ENCODE assay signal across 20 cellular contexts in the genomic region with DNA sequence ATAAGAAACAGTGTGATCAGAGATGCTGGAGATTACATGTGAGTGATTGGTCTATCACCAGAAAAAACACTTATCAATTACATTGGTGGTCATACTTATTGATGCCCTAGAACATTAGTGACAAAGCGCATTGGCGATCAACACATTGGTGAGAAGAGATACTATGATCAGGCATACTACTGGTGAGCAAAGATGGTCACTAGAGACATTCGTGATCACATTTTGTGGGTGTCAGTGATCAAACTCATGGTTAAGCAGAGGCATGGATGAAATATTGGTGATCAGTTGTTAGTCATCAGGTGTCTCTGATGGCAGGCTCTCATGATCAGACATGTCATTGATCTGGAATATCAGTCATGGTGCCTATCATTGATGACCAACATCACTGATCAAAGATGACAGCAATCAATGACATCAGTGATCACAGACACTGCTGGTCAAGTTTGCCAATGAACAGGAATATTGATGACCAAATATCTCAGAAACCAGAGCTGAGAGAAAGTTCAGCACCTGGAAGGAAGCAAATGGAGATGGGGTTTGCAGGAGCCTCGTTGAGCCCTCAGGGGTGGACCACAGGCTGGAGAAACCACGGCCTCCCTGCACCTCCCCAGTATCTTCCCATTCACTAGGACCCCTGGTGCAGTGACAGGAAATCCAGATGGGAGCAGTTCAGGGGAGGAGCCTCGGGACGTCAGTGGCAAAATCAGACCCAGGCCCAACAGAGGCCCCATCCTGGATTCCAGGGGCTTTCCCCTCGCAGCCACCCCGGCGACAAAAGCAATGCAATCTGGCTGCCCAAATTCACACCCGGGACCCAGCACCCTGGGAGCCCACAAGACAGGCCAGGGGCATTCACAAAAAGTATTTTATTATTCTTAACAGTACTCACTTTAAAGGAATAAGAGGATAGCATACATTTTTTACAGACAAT. TPM values are rescaled to one million over a fixed set of nuclear protein-coding genes. Genes with fewer than 3 reads are reported as not detected.
A peak's percentile ranks its signal among the peaks of the same experiment; 100 is the strongest.
DNase-seq lines count a peak whose midpoint lies in the region; ATAC-seq, FAIRE-seq and TF ChIP-seq lines count a peak whose summit lies in the region.
"Had no signal": no experiment of that assay in that cellular context is flagged by ENCODE, and none has a peak within 500 bp of the region (broad histone marks: within the 10 kb centered on the region; RNA-seq: fewer than 3 reads in every experiment).

No MANE protein-coding gene starts in this region.

- no peaks in the 10 kb centered on the region for H3K9me2 ChIP-seq in SK-N-SH

- H3K79me2 ChIP-seq in SK-N-SH (ENCODE audit: insufficient read depth) (no peaks in the 10 kb centered on the region; the same call in 1 of the 2 replicates), astrocyte (ENCODE audit: insufficient read depth, low read length) (no peaks in the 10 kb centered on the region)

- H3K9me3 ChIP-seq in SK-N-SH (no peaks in the 10 kb centered on the region), astrocyte (ENCODE audit: insufficient read depth, low read depth, low read length) (no peaks in the 10 kb centered on the region), kidney (ENCODE audit: control insufficient read depth in 1 of 2, low read length in 2 of 2) (no peaks in the 10 kb centered on the region)
- H3K9me3 ChIP-seq: BLaER1 treated with 17β-estradiol and CSF1 and Interleukin-3, amounts not matched to agents 10 nM and 100 nM had no signal

- CTCF ChIA-PET in SK-N-SH (lab: Yijun Ruan, JAX), result interaction anchor here (3.2 to 13.1 kb wide), 2 partner anchors 11 to 53 kb away, joined by 14 to 177 read pairs; no protein-coding TSS in a partner anchor

- H3K9me3 Mint-ChIP-seq in astrocyte (ENCODE audit: unreplicated experiment), result peaks cover 8% of the 10 kb centered on the region
- H3K9me3 Mint-ChIP-seq: GM23338, IgD-negative memory B cell had no signal

- TF ChIP-seq EP300 in SK-N-SH (IDR thresholded peaks at IDR 0.05; ENCODE audit: borderline replicate concordance in 1 of 2, low read depth in 1 of 2, low read length in 1 of 2), result no peak

- H3K27me3 ChIP-seq in SK-N-SH (ENCODE audit: insufficient read depth), result peaks cover 2% of the 10 kb centered on the region
- H3K27me3 ChIP-seq in astrocyte (ENCODE audit: insufficient read depth, low read length), result peaks cover 54% of the 10 kb centered on the region

- intact Hi-C loops in kidney (cut with DNase I), result no loop called here

- H3K27ac Mint-ChIP-seq in astrocyte (ENCODE audit: unreplicated experiment), result no peak overlapping the region
- H3K27ac Mint-ChIP-seq: CD4-positive, CD25-positive, alpha-beta regulatory T cell; GM23338; H9; IgD-negative memory B cell had no signal

- DNase-seq in SK-N-SH (no peak), astrocyte (ENCODE audit: low read depth) (no peak), kidney (peak; percentile 46), mesenteric fat pad (ENCODE audit: low spot score) (no peak), GDM1 (lab: John Stamatoyannopoulos, UW) (no peak)
- DNase-seq: 8988T; AML-193; Calu3; CD4-positive, CD25-positive, alpha-beta regulatory T cell; DMS 273 treated with DMSO at 0.1 percent for 48 hours; H9 had no signal

- H3K27ac ChIP-seq in SK-N-SH (ENCODE audit: low read depth in 2 of 2, low read length in 1 of 2) (peak overlapping the region in 1 of 2 experiments; percentile 40; a peak in 2 of 4 replicates), 22Rv1 (peak overlapping the region; percentile 37), astrocyte (ENCODE audit: low read depth, low read length) (no peak overlapping the region), kidney (ENCODE audit: low read depth in 2 of 2, low read length in 2 of 2) (no peak overlapping the region)
- H3K27ac ChIP-seq: BLaER1 treated with 17β-estradiol and CSF1 and Interleukin-3, amounts not matched to agents 10 nM and 100 nM had no signal

- H3K36me3 ChIP-seq in SK-N-SH (replicated peaks in 1 of 2; ENCODE audit: control insufficient read depth in 1 of 2, insufficient read depth in 2 of 2, low read length in 1 of 2) (peaks cover 0 to 29% of the 10 kb centered on the region in 2 experiments), astrocyte (ENCODE audit: insufficient read depth, low read length) (no peaks in the 10 kb centered on the region), kidney (ENCODE audit: control insufficient read depth in 1 of 2, insufficient read depth in 2 of 2, low read length in 2 of 2) (no peaks in the 10 kb centered on the region)
- H3K36me3 ChIP-seq: BLaER1 treated with 17β-estradiol and CSF1 and Interleukin-3, amounts not matched to agents 10 nM and 100 nM had no signal

- H3K4me1 Mint-ChIP-seq in astrocyte (ENCODE audit: low read depth, unreplicated experiment), result peaks cover 18% of the 10 kb centered on the region

- H3K9ac ChIP-seq in SK-N-SH, result no peak overlapping the region
- H3K9ac ChIP-seq in astrocyte (ENCODE audit: low read length), result no peak overlapping the region
- no peak overlapping the region for H3K9ac ChIP-seq in kidney (ENCODE audit: low read length in 2 of 2)
- H3K9ac ChIP-seq: BLaER1 treated with 17β-estradiol and CSF1 and Interleukin-3, amounts not matched to agents 10 nM and 100 nM had no signal

- POLR2A ChIA-PET in SK-N-SH (lab: Yijun Ruan, JAX), result interaction anchor here (1.0 to 3.8 kb wide), 2 partner anchors 11 to 63 kb away, joined by 3 to 17 read pairs; no protein-coding TSS in a partner anchor

- no peaks in the 10 kb centered on the region for H4K20me1 ChIP-seq in SK-N-SH (ENCODE audit: insufficient read depth)
- H4K20me1 ChIP-seq in astrocyte (ENCODE audit: insufficient read depth, low read length), result no peaks in the 10 kb centered on the region

- H3K4me2 ChIP-seq in SK-N-SH, result no peak overlapping the region
- no peak overlapping the region for H3K4me2 ChIP-seq in astrocyte (ENCODE audit: low read length)
- H3K4me2 ChIP-seq: BLaER1 treated with 17β-estradiol and CSF1 and Interleukin-3, amounts not matched to agents 10 nM and 100 nM; GM23338 had no signal

- H2AFZ ChIP-seq in SK-N-SH (ENCODE audit: low read depth) (no peak overlapping the region), astrocyte (ENCODE audit: low read depth, low read length) (no peak overlapping the region)
- H2AFZ ChIP-seq: GM23338 had no signal

- peaks cover 74% of the 10 kb centered on the region for H3K27me3 Mint-ChIP-seq in astrocyte (ENCODE audit: low read depth, unreplicated experiment)

- H3K4me3 ChIP-seq in SK-N-SH (ENCODE audit: low read depth in 2 of 2, low read length in 1 of 2) (no peak overlapping the region), astrocyte (ENCODE audit: insufficient read depth, low read depth, low read length) (no peak overlapping the region), kidney (ENCODE audit: low read length in 2 of 2) (no peak overlapping the region)
- H3K4me3 ChIP-seq: BLaER1 treated with 17β-estradiol and CSF1 and Interleukin-3, amounts not matched to agents 10 nM and 100 nM; GM12878; GM23338 had no signal

- TF ChIP-seq CTCF in SK-N-SH (IDR thresholded peaks at IDR 0.05) (no peak), 22Rv1 (IDR thresholded peaks at IDR 0.05) (no peak), astrocyte (IDR thresholded peaks at IDR 0.05; ENCODE audit: insufficient read depth, low read depth, low read length) (no peak), kidney (IDR thresholded peaks at IDR 0.05; ENCODE audit: borderline replicate concordance, extremely low read depth, insufficient read depth) (no peak)

- H3K36me3 Mint-ChIP-seq in astrocyte (ENCODE audit: low read depth, unreplicated experiment), result no peaks in the 10 kb centered on the region
- H3K36me3 Mint-ChIP-seq: CD4-positive, CD25-positive, alpha-beta regulatory T cell; IgD-negative memory B cell had no signal

- peaks cover 8 to 53% of the 10 kb centered on the region in 2 experiments; a peak in 3 of 4 replicates for H3K4me1 ChIP-seq in SK-N-SH (ENCODE audit: control insufficient read depth in 1 of 2, insufficient read depth in 2 of 2, low read depth in 1 of 2, low read length in 1 of 2)
- peaks cover 18% of the 10 kb centered on the region for H3K4me1 ChIP-seq in astrocyte (ENCODE audit: insufficient read depth, low read length)
- H3K4me1 ChIP-seq in kidney (ENCODE audit: control insufficient read depth in 1 of 2, insufficient read depth in 1 of 2, low read depth in 1 of 2, low read length in 2 of 2), result peaks cover 0 to 2% of the 10 kb centered on the region in 2 donors

- no peak overlapping the region for H3K4me3 Mint-ChIP-seq in astrocyte (ENCODE audit: unreplicated experiment)
- H3K4me3 Mint-ChIP-seq: CD4-positive, CD25-positive, alpha-beta regulatory T cell; GM23338; H9; IgD-negative memory B cell had no signal

- ATAC-seq in SK-N-SH treated with all-trans-retinoic acid at 6 μM for 48 hours, result no peak
- ATAC-seq: GM12878, GM23338 had no signal

- H3F3A ChIP-seq in SK-N-SH (replicated peaks; ENCODE audit: insufficient read depth), result peaks cover 7% of the 10 kb centered on the region

- FAIRE-seq in astrocyte (lab: Jason Lieb, UNC) (peak; percentile 13), kidney (lab: Jason Lieb, UNC) (no peak)
- FAIRE-seq: GM12878, GM18507 had no signal

- no peak for TF ChIP-seq RAD21 in SK-N-SH (IDR thresholded peaks at IDR 0.05; ENCODE audit: low read length)

- WGBS in SK-N-SH (ENCODE audit: low lambda C conversion rate), result 70% methylated on average over 10 of the region's 11 CpGs

TF ChIP-seq in SK-N-SH treated with all-trans-retinoic acid at 6 μM for 48 hours, 23 proteins besides CTCF, POLR2A, EP300 and RAD21:
- TF ChIP-seq PPARA (CRISPR knock-in tag; IDR thresholded peaks at IDR 0.05; ENCODE audit: borderline replicate concordance) (0 out of 2 replicates have a peak, but pooled peaks have one; percentile 6), SNAI2 (CRISPR knock-in tag; IDR thresholded peaks at IDR 0.05) (no peak)

TF ChIP-seq in SK-N-SH, 30 proteins besides CTCF, POLR2A, EP300 and RAD21 (continues in another document):
- TF ChIP-seq CHD2 (IDR thresholded peaks at IDR 0.05; ENCODE audit: low read length, partially characterized antibody) (no peak), MXI1 (IDR thresholded peaks at IDR 0.05; ENCODE audit: low read depth, low read length) (no peak)

RNA-seq across cellular contexts. Expression of gene DNAJB8, which starts 12.2 kb away (rescaled TPM):
- polyA plus RNA-seq in SK-N-SH (2012; rRNA removed) (not detected in 2 replicates), kidney (ENCODE audit: insufficient read depth, low read depth, low replicate concordance) (not detected)
- polyA plus RNA-seq in SK-N-SH (2012; cell fraction: cytosol; rRNA removed), result not detected in 2 replicates
- polyA plus RNA-seq in SK-N-SH (2012; cell fraction: nucleus; rRNA removed), result not detected in 2 replicates
- total RNA-seq in astrocyte (not detected in 2 replicates), kidney (not detected), mesenteric fat pad (not detected)
- total RNA-seq: Calu3; CD4-positive, CD25-positive, alpha-beta regulatory T cell; Daoy; GM12878; GM23338; H9; HT-29 had no signal
- polyA plus RNA-seq: CD4-positive, CD25-positive, alpha-beta regulatory T cell; GM12878; GM23338; IgD-negative memory B cell had no signal

RNA-seq across cellular contexts. Expression of gene GATA2, which starts 14.2 kb away (rescaled TPM):
- polyA plus RNA-seq in SK-N-SH (2012; rRNA removed), result 5.5 and 6.8 TPM in 2 replicates
- 7.0 and 13.4 TPM in 2 replicates for polyA plus RNA-seq in SK-N-SH (2012; cell fraction: cytosol; rRNA removed)
- polyA plus RNA-seq in SK-N-SH (2012; cell fraction: nucleus; rRNA removed), result 10.6 and 18.0 TPM in 2 replicates
- total RNA-seq in astrocyte, result 0.58 and 1.7 TPM in 2 replicates
- 31.4 TPM for total RNA-seq in kidney
- polyA plus RNA-seq in kidney (ENCODE audit: insufficient read depth, low read depth, low replicate concordance), result 22.9 TPM
- total RNA-seq in mesenteric fat pad, result 15.4 TPM
- polyA plus RNA-seq: CD4-positive, CD25-positive, alpha-beta regulatory T cell; GM12878 had no signal
